Comparison of ENCODE assay signal across 13 cellular contexts in genomic region chr3:14141144-14141543, GRCh38. TPM values are rescaled to one million over a fixed set of nuclear protein-coding genes. Genes with fewer than 3 reads are reported as not detected.
DNase-seq lines count a peak whose midpoint lies in the region; ATAC-seq and TF ChIP-seq lines count a peak whose summit lies in the region.
"Had no signal": no experiment of that assay in that cellular context is flagged by ENCODE, and none has a peak within 500 bp of the region (broad histone marks: within the 10 kb centered on the region; RNA-seq: fewer than 3 reads in every experiment).

No MANE protein-coding gene starts in this region.

- TF ChIP-seq CTCF in HFFc6 (IDR thresholded peaks at IDR 0.05), result no peak

- no peaks in the 10 kb centered on the region for H3K9me3 Mint-ChIP-seq in HFFc6
- no peaks in the 10 kb centered on the region for H3K9me3 Mint-ChIP-seq in natural killer cell treated with Interleukin-12 subunit alpha and Interleukin-12 subunit beta and Interleukin-15 and Interleukin-18, amount 100 ng/mL, for 72 hours

- ATAC-seq in natural killer cell treated with Interleukin-12 subunit alpha and Interleukin-12 subunit beta and Interleukin-15 and Interleukin-18, amount 100 ng/mL, for 72 hours, result no peak
- ATAC-seq in HG03432 (IDR thresholded peaks at IDR 0.05; ENCODE audit: unreplicated experiment), result no peak

- peak overlapping the region; percentile 47 for H3K27ac ChIP-seq in cingulate gyrus (ENCODE audit: low read depth, low read length)

- DNase-seq in DMS79 treated with DMSO at 0.1 percent for 48 hours (lab: John Stamatoyannopoulos, UW) (peak; percentile 16), DMS79 (lab: John Stamatoyannopoulos, UW) (no peak), HFFc6 (no peak), HCEC 1CT (no peak), mesenteric fat pad (ENCODE audit: low spot score) (no peak)
- DNase-seq in natural killer cell treated with Interleukin-12 subunit alpha and Interleukin-12 subunit beta and Interleukin-15 and Interleukin-18, amount 100 ng/mL, for 72 hours (ENCODE audit: low spot score), result peak; percentile 54
- DNase-seq: DMS53, H7, NCI-H146, retina, SW 1271 had no signal

- peaks cover 70% of the 10 kb centered on the region for H3K4me1 Mint-ChIP-seq in HFFc6 (ENCODE audit: low read depth)
- peaks cover 44 to 45% of the 10 kb centered on the region in 2 donors for H3K4me1 Mint-ChIP-seq in natural killer cell treated with Interleukin-12 subunit alpha and Interleukin-12 subunit beta and Interleukin-15 and Interleukin-18, amount 100 ng/mL, for 72 hours (ENCODE audit: low read depth in 2 of 2)

- peak overlapping the region; percentile 99 for H3K27ac Mint-ChIP-seq in HFFc6
- peak overlapping the region; percentile 94 to 95 for H3K27ac Mint-ChIP-seq in natural killer cell treated with Interleukin-12 subunit alpha and Interleukin-12 subunit beta and Interleukin-15 and Interleukin-18, amount 100 ng/mL, for 72 hours

- peaks cover 38% of the 10 kb centered on the region for H3K36me3 Mint-ChIP-seq in HFFc6 (ENCODE audit: low read depth)
- no peaks in the 10 kb centered on the region for H3K36me3 Mint-ChIP-seq in natural killer cell treated with Interleukin-12 subunit alpha and Interleukin-12 subunit beta and Interleukin-15 and Interleukin-18, amount 100 ng/mL, for 72 hours

- H3K27me3 Mint-ChIP-seq in HFFc6 (ENCODE audit: insufficient read depth), result peaks cover 6% of the 10 kb centered on the region
- no peaks in the 10 kb centered on the region for H3K27me3 Mint-ChIP-seq in natural killer cell treated with Interleukin-12 subunit alpha and Interleukin-12 subunit beta and Interleukin-15 and Interleukin-18, amount 100 ng/mL, for 72 hours

- no peak overlapping the region for H3K4me3 Mint-ChIP-seq in HFFc6
- H3K4me3 Mint-ChIP-seq in natural killer cell treated with Interleukin-12 subunit alpha and Interleukin-12 subunit beta and Interleukin-15 and Interleukin-18, amount 100 ng/mL, for 72 hours, result peak overlapping the region; percentile 80

RNA-seq across cellular contexts. Expression of gene TMEM43, which starts 16.3 kb away (rescaled TPM):
- 10 to 100 TPM; 73.3 to 90.8 (median 80.7) TPM for total RNA-seq in HFFc6 (2021; fragmentation: NEBNext Ultra II Directional; extraction: Animal tissue kit (Norgen Biotek cat#: 25700))
- total RNA-seq in natural killer cell treated with Interleukin-12 subunit alpha and Interleukin-12 subunit beta and Interleukin-15 and Interleukin-18, amount 100 ng/mL, for 72 hours, result 10 to 100 TPM; 37.3 to 42.6 TPM
- total RNA-seq in mesenteric fat pad, result 99.3 TPM

RNA-seq across cellular contexts. Expression of gene CHCHD4, which starts 16.5 kb away (rescaled TPM):
- total RNA-seq in HFFc6 (2021; fragmentation: NEBNext Ultra II Directional; extraction: Animal tissue kit (Norgen Biotek cat#: 25700)), result 10 to 100 TPM in 3 of 6 experiments, 1 to 10 TPM in 3; 9.4 to 12.0 (median 10.1) TPM
- total RNA-seq in natural killer cell treated with Interleukin-12 subunit alpha and Interleukin-12 subunit beta and Interleukin-15 and Interleukin-18, amount 100 ng/mL, for 72 hours, result 10 to 100 TPM; 13.2 to 14.6 TPM
- total RNA-seq in mesenteric fat pad, result 18.1 TPM

RNA-seq across cellular contexts. Expression of gene XPC, which starts 37.3 kb away (rescaled TPM):
- 10 to 100 TPM; 38.7 to 40.3 (median 39.5) TPM for total RNA-seq in HFFc6 (2021; fragmentation: NEBNext Ultra II Directional; extraction: Animal tissue kit (Norgen Biotek cat#: 25700))
- 10 to 100 TPM; 24.6 to 31.5 TPM for total RNA-seq in natural killer cell treated with Interleukin-12 subunit alpha and Interleukin-12 subunit beta and Interleukin-15 and Interleukin-18, amount 100 ng/mL, for 72 hours
- 24.8 TPM for total RNA-seq in mesenteric fat pad

RNA-seq across cellular contexts. Expression of gene LSM3, which starts 37.5 kb away (rescaled TPM):
- 10 to 100 TPM; 15.5 to 21.1 (median 18.7) TPM for total RNA-seq in HFFc6 (2021; fragmentation: NEBNext Ultra II Directional; extraction: Animal tissue kit (Norgen Biotek cat#: 25700))
- 10 to 100 TPM; 15.1 to 15.2 TPM for total RNA-seq in natural killer cell treated with Interleukin-12 subunit alpha and Interleukin-12 subunit beta and Interleukin-15 and Interleukin-18, amount 100 ng/mL, for 72 hours
- 10.0 TPM for total RNA-seq in mesenteric fat pad

Comparison
In these comparisons a context has a peak if more than half of its experiments do, and no peak if none do; other contexts are left out.
1. DNase-seq: peak in DMS79 treated with DMSO at 0.1 percent for 48 hours (single experiment) and natural killer cell treated with Interleukin-12 subunit alpha and Interleukin-12 subunit beta and Interleukin-15 and Interleukin-18, amount 100 ng/mL, for 72 hours (single experiment); none in DMS79 (single experiment), HFFc6 (single experiment), HCEC 1CT (single experiment) and mesenteric fat pad (single experiment).